Comparison of ENCODE assay signal across 3 cellular contexts in genomic region chr18:47906408-47906807, GRCh38.
TF ChIP-seq lines count a peak whose summit lies in the region.

No MANE protein-coding gene starts in this region.

TF ChIP-seq in A549, 52 proteins besides CTCF, POLR2A, EP300 and RAD21:
- TF ChIP-seq KDM1A (IDR thresholded peaks at IDR 0.05; ENCODE audit: low read depth) (no peak), MAFK (IDR thresholded peaks at IDR 0.05; ENCODE audit: partially characterized antibody) (peak; percentile 55)

TF ChIP-seq in IMR-90, 13 proteins besides CTCF, POLR2A, EP300 and RAD21:
- TF ChIP-seq FOS (IDR thresholded peaks at IDR 0.05; ENCODE audit: low read depth, low read length) (no peak), MAFK (IDR thresholded peaks at IDR 0.05; ENCODE audit: low read depth, low read length) (0 out of 2 replicates have a peak, but pooled peaks have one; percentile 10)

TF ChIP-seq in GM12878, 131 proteins besides CTCF, POLR2A, EP300 and RAD21:
- TF ChIP-seq BACH1 (IDR thresholded peaks at IDR 0.05; ENCODE audit: borderline replicate concordance) (no peak), ZNF217 (IDR thresholded peaks at IDR 0.05) (peak; percentile 46; the same call in 1 of the 2 replicates)
